1 cellular context compared by ENCODE assay signal in genomic region chr10:58267713-58268453, GRCh38.
A peak's percentile ranks its signal among the peaks of the same experiment; 100 is the strongest.
TF ChIP-seq lines count a peak whose summit lies in the region.

TSS of gene IPMK (minus strand) at chr10:58267894. CDS start at chr10:58267611, 283 bp downstream.

TF ChIP-seq in K562, 482 proteins besides CTCF, POLR2A, EP300 and RAD21 (continued from another document and continues in another):
- TF ChIP-seq ETV5 (CRISPR knock-in tag; IDR thresholded peaks at IDR 0.05; ENCODE audit: low read depth) (peak; percentile 69; the same call in 1 of the 2 replicates), ZNF586 (CRISPR knock-in tag; conservative IDR thresholded peaks at IDR 0.05) (no peak), FOXK1 (CRISPR knock-in tag; IDR thresholded peaks at IDR 0.05; ENCODE audit: borderline replicate concordance) (no peak), NR3C1 (CRISPR knock-in tag; IDR thresholded peaks at IDR 0.05) (no peak), JUND (IDR thresholded peaks at IDR 0.05; ENCODE audit: borderline replicate concordance, low read depth, low read length) (peak; percentile 8; the same call in 1 of the 2 replicates), JUND (tag; IDR thresholded peaks at IDR 0.05; ENCODE audit: borderline replicate concordance, low read depth, low read length) (no peak; the same call in 2 of the 3 replicates), NFXL1 (CRISPR knock-in tag; IDR thresholded peaks at IDR 0.05) (no peak), TCF7L2 (IDR thresholded peaks at IDR 0.05; ENCODE audit: low read depth, low read length) (no peak), SFPQ (IDR thresholded peaks at IDR 0.05; ENCODE audit: low read depth, low read length) (no peak), NR0B1 (IDR thresholded peaks at IDR 0.05; ENCODE audit: partially characterized antibody) (no peak), HMG20A (CRISPR knock-in tag; conservative IDR thresholded peaks at IDR 0.05) (no peak), YY1 (IDR thresholded peaks at IDR 0.05; ENCODE audit: borderline replicate concordance in 1 of 3, control insufficient read depth in 1 of 3, extremely low read depth in 1 of 3, insufficient read depth in 3 of 3, insufficient read length in 1 of 3, insufficient replicate concordance in 2 of 3, low read depth in 1 of 3, low read length in 2 of 3) (peak in 2 of 3 experiments; percentile 53 to 76), SMC3 (conservative IDR thresholded peaks at IDR 0.05; ENCODE audit: insufficient read depth, low read depth, low read length) (no peak), ZBTB40 (IDR thresholded peaks at IDR 0.05) (peak; percentile 35), ZBTB40 (CRISPR knock-in tag; IDR thresholded peaks at IDR 0.05) (no peak), HEY1 (CRISPR knock-in tag; IDR thresholded peaks at IDR 0.05; ENCODE audit: borderline replicate concordance) (no peak), NR4A1 (CRISPR knock-in tag; IDR thresholded peaks at IDR 0.05) (0 out of 2 replicates have a peak, but pooled peaks have one; percentile 72), NR4A1 (tag; IDR thresholded peaks at IDR 0.05) (no peak), ELK3 (CRISPR knock-in tag; IDR thresholded peaks at IDR 0.05) (no peak), KDM1A (IDR thresholded peaks at IDR 0.05) (no peak), ZNF740 (CRISPR knock-in tag; IDR thresholded peaks at IDR 0.05) (peak; percentile 53; the same call in 1 of the 2 replicates), ZNF740 (tag; IDR thresholded peaks at IDR 0.05) (no peak), KHSRP (IDR thresholded peaks at IDR 0.05) (no peak), CLOCK (CRISPR knock-in tag; IDR thresholded peaks at IDR 0.05; ENCODE audit: borderline replicate concordance) (no peak), ZNF766 (CRISPR knock-in tag; conservative IDR thresholded peaks at IDR 0.05) (no peak), CUX1 (CRISPR knock-in tag; IDR thresholded peaks at IDR 0.05) (no peak), THRB (CRISPR knock-in tag; conservative IDR thresholded peaks at IDR 0.05) (no peak), XRCC5 (IDR thresholded peaks at IDR 0.05; ENCODE audit: low read depth, low read length) (no peak)
